Comparison of ENCODE assay signal across 8 cellular contexts in the genomic region with DNA sequence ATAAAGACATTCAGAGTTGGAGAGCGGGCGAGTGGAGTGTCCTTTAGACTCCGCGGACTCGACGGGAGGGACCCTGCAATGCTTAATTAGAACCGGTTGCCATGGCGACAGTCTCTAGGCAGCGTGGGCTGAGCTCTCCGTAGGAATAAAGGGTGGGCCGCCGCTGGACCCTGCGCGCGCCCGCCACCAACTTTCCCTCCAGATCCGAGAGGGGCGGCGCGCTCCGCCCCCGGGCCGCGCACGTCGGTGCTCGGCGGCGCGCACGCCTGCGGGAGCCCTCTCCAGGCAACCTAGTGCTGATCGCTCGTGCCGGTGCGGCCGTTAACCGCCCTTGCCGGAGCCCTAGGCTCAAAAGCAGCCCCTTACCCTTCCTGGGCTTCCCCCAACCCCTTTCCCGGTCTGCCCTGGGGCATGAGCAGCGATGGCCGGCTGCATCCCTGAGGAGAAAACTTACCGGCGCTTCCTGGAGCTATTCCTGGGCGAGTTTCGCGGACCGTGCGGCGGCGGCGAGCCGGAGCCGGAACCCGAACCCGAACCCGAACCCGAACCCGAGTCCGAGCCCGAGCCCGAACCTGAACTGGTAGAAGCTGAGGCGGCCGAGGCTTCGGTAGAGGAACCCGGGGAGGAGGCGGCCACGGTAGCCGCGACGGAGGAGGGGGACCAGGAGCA. TPM values are rescaled to one million over a fixed set of nuclear protein-coding genes. Genes with fewer than 3 reads are reported as not detected.
DNase-seq lines count a peak whose midpoint lies in the region; ATAC-seq and TF ChIP-seq lines count a peak whose summit lies in the region.

A gene (plus strand): TSS at position 278 of the 669 bp plus-strand sequence.

- peak within 1 kb of the TSS; percentile 93 for H3K4me3 Mint-ChIP-seq in T-helper 2 cell treated with Interferon-gamma antibody and Interleukin-4, amounts not matched to agents 5 μg/mL and 100 μg/mL, for 36 hours

- H3K27ac Mint-ChIP-seq in T-helper 2 cell treated with Interferon-gamma antibody and Interleukin-4, amounts not matched to agents 5 μg/mL and 100 μg/mL, for 36 hours: no peak within 1 kb of the TSS

- H3K4me3 ChIP-seq in body of pancreas (peak within 1 kb of the TSS; percentile 7 to 49), iPS-18c (ENCODE audit: insufficient read depth, low read depth, low read length) (peak within 1 kb of the TSS; percentile 82), skeletal muscle cell (ENCODE audit: low read depth, low read length) (peak within 1 kb of the TSS; percentile 69)

- 1 to 8% methylated on average over 20 to 61 of the region's 71 CpGs for WGBS in body of pancreas, 2 donors

- TF ChIP-seq POLR2A in body of pancreas (IDR thresholded peaks at IDR 0.05): no peak

- no peaks in the 10 kb centered on the region for H3K36me3 ChIP-seq in body of pancreas (replicated peaks in 1 of 2; ENCODE audit: insufficient read depth in 1 of 2, low read depth in 2 of 2)

- H3K4me1 Mint-ChIP-seq in T-helper 2 cell treated with Interferon-gamma antibody and Interleukin-4, amounts not matched to agents 5 μg/mL and 100 μg/mL, for 36 hours (ENCODE audit: low read depth): peaks cover 8% of the 10 kb centered on the region

- H3K27me3 Mint-ChIP-seq in T-helper 2 cell treated with Interferon-gamma antibody and Interleukin-4, amounts not matched to agents 5 μg/mL and 100 μg/mL, for 36 hours (ENCODE audit: low read depth): peaks cover 67% of the 10 kb centered on the region

- no peaks in the 10 kb centered on the region for H3K9me3 Mint-ChIP-seq in T-helper 2 cell treated with Interferon-gamma antibody and Interleukin-4, amounts not matched to agents 5 μg/mL and 100 μg/mL, for 36 hours

- H3K9me3 ChIP-seq in body of pancreas: no peaks in the 10 kb centered on the region
- no peaks in the 10 kb centered on the region for H3K9me3 ChIP-seq in iPS-18c (ENCODE audit: control insufficient read depth, insufficient read depth, low read length)

- ATAC-seq in GM18511 (IDR thresholded peaks at IDR 0.05; ENCODE audit: unreplicated experiment): peak; percentile 68
- peak; percentile 65 for ATAC-seq in body of pancreas

- H3K27me3 ChIP-seq in body of pancreas: peaks cover 4 to 8% of the 10 kb centered on the region in 2 donors

- TF ChIP-seq CTCF in body of pancreas (IDR thresholded peaks at IDR 0.05): no peak

- DNase-seq in NCI-H146 treated with DMSO at 0.1 percent for 48 hours (lab: John Stamatoyannopoulos, UW; ENCODE audit: unreplicated experiment) (peak; percentile 93), body of pancreas (peak; percentile 34 to 68 (median 54)), skeletal muscle cell (ENCODE audit: low read depth) (peak; percentile 1), HT-29 (ENCODE audit: low spot score) (no peak), SW480 (ENCODE audit: low spot score) (no peak)
- peak; percentile 45 for DNase-seq in T-helper 2 cell treated with Interferon-gamma antibody and Interleukin-4, amounts not matched to agents 5 μg/mL and 100 μg/mL, for 36 hours (ENCODE audit: low spot score)

- intact Hi-C loops in body of pancreas (cut with DNase I): no loop called here

- peaks cover 21% of the 10 kb centered on the region for H3K4me1 ChIP-seq in body of pancreas

- no peak within 1 kb of the TSS for H3K27ac ChIP-seq in body of pancreas

- H3K36me3 Mint-ChIP-seq in T-helper 2 cell treated with Interferon-gamma antibody and Interleukin-4, amounts not matched to agents 5 μg/mL and 100 μg/mL, for 36 hours (ENCODE audit: low read depth): no peaks in the 10 kb centered on the region

RNA-seq across cellular contexts. Expression of the gene that starts here (rescaled TPM):
- total RNA-seq in body of pancreas: under 1 TPM; 0.26 to 0.66 TPM
- total RNA-seq in HT-29 (2014; rRNA removed; shearing (Covaris generic)): not detected in 2 replicates

Comparison
In these comparisons a context has a peak if more than half of its experiments do, and no peak if none do; other contexts are left out.
1. Peak in DNase-seq, ATAC-seq and H3K4me3 ChIP-seq in body of pancreas; RNA of the gene not detected or under 1 TPM.
2. DNase-seq: peak in NCI-H146 treated with DMSO at 0.1 percent for 48 hours (single experiment), T-helper 2 cell treated with Interferon-gamma antibody and Interleukin-4, amounts not matched to agents 5 μg/mL and 100 μg/mL, for 36 hours (single experiment) and skeletal muscle cell (single experiment); none in HT-29 (single experiment) and SW480 (single experiment).
3. H3K4me3 ChIP-seq: peak in every context shown above with its lines; median percentile 82 in iPS-18c; 69 in skeletal muscle cell; 28 in body of pancreas.